ENCODE assay signal across 8 cellular contexts in genomic region chr2:100260712-100261620, GRCh38.
DNase-seq lines count a peak whose midpoint lies in the region; ATAC-seq and TF ChIP-seq lines count a peak whose summit lies in the region.

No MANE protein-coding gene starts in this region.

- H3K27ac Mint-ChIP-seq in MCF 10A (ENCODE audit: low read depth, unreplicated experiment), result no peak overlapping the region

- POLR2A ChIA-PET in MCF 10A (lab: Yijun Ruan, JAX), result interaction anchor here (0.6 to 2.5 kb wide), 2 partner anchors 105 to 120 kb away, joined by 4 to 15 read pairs; no protein-coding TSS in a partner anchor

- peak; percentile 71 for TF ChIP-seq CTCF in MCF 10A (IDR thresholded peaks at IDR 0.05; ENCODE audit: unreplicated experiment)

- H3K9me3 Mint-ChIP-seq in MCF 10A (ENCODE audit: unreplicated experiment), result no peaks in the 10 kb centered on the region

- no peak overlapping the region for H3K4me3 Mint-ChIP-seq in MCF 10A (ENCODE audit: unreplicated experiment)

- BruUV-seq in MCF 10A (replicated peaks; lab: Mats Ljungman, UMichigan), result no TSS peak

- intact Hi-C loops in MCF 10A (cut with micrococcal nuclease), result loop anchor here (1.0 kb wide), 2 partner anchors 442 to 702 kb away; no protein-coding TSS in a partner anchor

- peaks cover 5% of the 10 kb centered on the region for H3K4me1 Mint-ChIP-seq in MCF 10A (ENCODE audit: insufficient read depth, unreplicated experiment)

- ATAC-seq in HG03460 (IDR thresholded peaks at IDR 0.05; ENCODE audit: unreplicated experiment) (no peak), GM19452 (IDR thresholded peaks at IDR 0.05; ENCODE audit: unreplicated experiment) (no peak)

- CTCF ChIA-PET in MCF 10A (lab: Yijun Ruan, JAX), result interaction anchor here (0.5 to 15.9 kb wide), 35 partner anchors 8 to 1190 kb away, joined by 3 to 521 read pairs (median 4); no protein-coding TSS in a partner anchor

- H3K27me3 Mint-ChIP-seq in MCF 10A (ENCODE audit: insufficient read depth, unreplicated experiment), result no peaks in the 10 kb centered on the region

- peak; percentile 45 for DNase-seq in CD1c-positive myeloid dendritic cell (ENCODE audit: extremely low spot score)
- peak; percentile 32 for DNase-seq in GOT3 (lab: John Stamatoyannopoulos, UW)
- DNase-seq in NCI-H526 treated with DMSO at 0.1 percent for 48 hours (lab: John Stamatoyannopoulos, UW), result peak; percentile 60
- DNase-seq in MCF 10A (ENCODE audit: unreplicated experiment), result peak; percentile 68
- peak; percentile 70 for DNase-seq in iPS-NIHi11 (ENCODE audit: low spot score)
- DNase-seq in stimulated activated CD8-positive, alpha-beta memory T cell treated with anti-CD3 and anti-CD28 coated beads, Interleukin-4, amount 100 ng/mL, for 48 hours, result peak; percentile 32

- H3K36me3 Mint-ChIP-seq in MCF 10A (ENCODE audit: insufficient read depth, unreplicated experiment), result no peaks in the 10 kb centered on the region
